8 cellular contexts compared by ENCODE assay signal in the genomic region with DNA sequence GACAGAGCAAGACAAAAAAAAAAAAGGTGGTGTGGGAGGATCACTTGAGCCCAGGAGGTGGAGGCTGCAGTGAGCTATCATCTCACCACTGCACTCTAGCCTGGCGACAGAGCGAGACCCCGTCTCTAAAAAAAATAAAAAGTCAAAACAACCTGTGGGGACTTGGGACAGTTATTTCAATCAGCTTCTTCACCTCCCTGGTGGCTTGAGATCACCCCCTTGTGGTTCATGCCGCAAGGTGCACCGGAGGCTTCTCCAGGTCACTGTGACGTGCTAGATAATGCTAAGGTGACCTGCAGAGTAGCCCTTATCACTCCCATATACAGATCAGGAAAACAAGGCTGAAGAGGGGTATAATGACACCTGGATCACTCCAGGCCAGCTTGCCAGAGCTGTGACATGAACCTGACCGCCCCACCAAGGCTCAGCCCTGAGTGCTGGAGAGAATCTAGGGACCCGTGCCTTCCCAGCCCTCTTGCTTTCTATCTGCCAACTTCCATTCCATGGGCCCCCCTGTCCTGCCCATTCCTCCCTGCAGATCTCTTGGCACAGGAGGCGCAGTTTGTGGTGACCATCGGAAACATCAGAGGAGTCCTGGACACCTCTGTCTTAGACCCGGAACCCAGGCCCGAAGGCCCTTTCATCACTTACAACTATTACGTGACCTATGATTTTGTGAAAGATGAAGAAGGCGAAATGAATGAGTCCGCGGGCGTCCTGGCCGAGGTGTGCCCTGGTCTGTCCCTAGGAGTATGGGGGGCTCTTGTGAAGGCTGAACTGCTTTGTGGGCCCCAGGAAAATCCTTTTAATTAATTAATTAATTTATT. TPM values are rescaled to one million over a fixed set of nuclear protein-coding genes. Genes with fewer than 3 reads are reported as not detected.
DNase-seq lines count a peak whose midpoint lies in the region; ATAC-seq and TF ChIP-seq lines count a peak whose summit lies in the region.

No MANE protein-coding gene starts in this region.

- TF ChIP-seq POLR2A in NB4 (IDR thresholded peaks at IDR 0.05; ENCODE audit: extremely low read depth, insufficient read length), result no peak

- DNase-seq in NCI-H524 (lab: John Stamatoyannopoulos, UW) (peak; percentile 24 to 63), NCI-H524 treated with DMSO at 0.1 percent for 48 hours (lab: John Stamatoyannopoulos, UW) (no peak), NB4 (ENCODE audit: low read depth) (peak; percentile 82), UCSD-AML1 (lab: John Stamatoyannopoulos, UW; ENCODE audit: unreplicated experiment) (peak; percentile 59), T47D (ENCODE audit: low read depth in 1 of 2, low spot score in 1 of 2) (peak; percentile 75 to 95), left colon (peak in 1 of 2 donors; percentile 81)
- DNase-seq in stimulated activated CD8-positive, alpha-beta memory T cell treated with anti-CD3 and anti-CD28 coated beads, Interleukin-12 subunit alpha, Interleukin-12 subunit beta, amount 100 ng/mL, for 4 hours (ENCODE audit: low read depth), result peak; percentile 32

- intact Hi-C loops in left colon (cut with DNase I, micrococcal nuclease), result loop anchor here in 1 of 2 donors (10.0 kb wide), 1 partner anchor 56 kb away; no protein-coding TSS in a partner anchor

- peak; percentile 99 for TF ChIP-seq CTCF in NB4 (IDR thresholded peaks at IDR 0.05; ENCODE audit: low read depth, low read length)

- ATAC-seq in left colon (peak; percentile 80), GM19023 (IDR thresholded peaks at IDR 0.05; ENCODE audit: unreplicated experiment) (no peak)

- H3K4me3 ChIP-seq in NB4 (ENCODE audit: low read depth, low read length), result no peak overlapping the region

- in situ Hi-C loops in T47D (cut with HindIII; ENCODE audit: low pct_unique_long_range_greater_than_20kb, low sequenced_read_pairs), result no loop called here

RNA-seq across cellular contexts. Expression of a gene that starts 8.1 kb away (rescaled TPM):
- under 1 TPM; 0.24 to 0.59 TPM for total RNA-seq in left colon

RNA-seq across cellular contexts. Expression of a gene that starts 12.5 kb away (rescaled TPM):
- total RNA-seq in left colon, result under 1 TPM; 0.43 to 0.98 TPM

RNA-seq across cellular contexts. Expression of a gene that starts 17.0 kb away (rescaled TPM):
- total RNA-seq in left colon, result not detected

RNA-seq across cellular contexts. Expression of a gene that starts 34.8 kb away (rescaled TPM):
- total RNA-seq in left colon, result 10 to 100 TPM; 44.1 to 45.4 TPM
